1 cellular context compared by ENCODE assay signal in genomic region chr3:33219175-33219487, GRCh38.
TF ChIP-seq lines count a peak whose summit lies in the region.

No MANE protein-coding gene starts in this region.

TF ChIP-seq in IMR-90, 13 proteins besides CTCF, POLR2A, EP300 and RAD21 (continued from another document):
- no peak for TF ChIP-seq RCOR1 (IDR thresholded peaks at IDR 0.05; ENCODE audit: insufficient replicate concordance, low read length)
- no peak for TF ChIP-seq RFX5 (IDR thresholded peaks at IDR 0.05; ENCODE audit: low read depth, low read length)
- TF ChIP-seq CEBPB (IDR thresholded peaks at IDR 0.05; ENCODE audit: low read depth, low read length) = no peak
- TF ChIP-seq MXI1 (IDR thresholded peaks at IDR 0.05; ENCODE audit: borderline replicate concordance, low read depth, low read length) = no peak
- TF ChIP-seq, protein P1, sequence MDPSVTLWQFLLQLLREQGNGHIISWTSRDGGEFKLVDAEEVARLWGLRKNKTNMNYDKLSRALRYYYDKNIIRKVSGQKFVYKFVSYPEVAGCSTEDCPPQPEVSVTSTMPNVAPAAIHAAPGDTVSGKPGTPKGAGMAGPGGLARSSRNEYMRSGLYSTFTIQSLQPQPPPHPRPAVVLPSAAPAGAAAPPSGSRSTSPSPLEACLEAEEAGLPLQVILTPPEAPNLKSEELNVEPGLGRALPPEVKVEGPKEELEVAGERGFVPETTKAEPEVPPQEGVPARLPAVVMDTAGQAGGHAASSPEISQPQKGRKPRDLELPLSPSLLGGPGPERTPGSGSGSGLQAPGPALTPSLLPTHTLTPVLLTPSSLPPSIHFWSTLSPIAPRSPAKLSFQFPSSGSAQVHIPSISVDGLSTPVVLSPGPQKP (IDR thresholded peaks at IDR 0.05; ENCODE audit: borderline replicate concordance, low read depth, low read length) = no peak
- TF ChIP-seq, protein P2, sequence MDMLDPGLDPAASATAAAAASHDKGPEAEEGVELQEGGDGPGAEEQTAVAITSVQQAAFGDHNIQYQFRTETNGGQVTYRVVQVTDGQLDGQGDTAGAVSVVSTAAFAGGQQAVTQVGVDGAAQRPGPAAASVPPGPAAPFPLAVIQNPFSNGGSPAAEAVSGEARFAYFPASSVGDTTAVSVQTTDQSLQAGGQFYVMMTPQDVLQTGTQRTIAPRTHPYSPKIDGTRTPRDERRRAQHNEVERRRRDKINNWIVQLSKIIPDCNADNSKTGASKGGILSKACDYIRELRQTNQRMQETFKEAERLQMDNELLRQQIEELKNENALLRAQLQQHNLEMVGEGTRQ (IDR thresholded peaks at IDR 0.05; ENCODE audit: low read depth, low read length) = no peak
- TF ChIP-seq SMC3 (IDR thresholded peaks at IDR 0.05; ENCODE audit: low read depth, low read length) = no peak
- TF ChIP-seq FOS (IDR thresholded peaks at IDR 0.05; ENCODE audit: low read depth, low read length) = no peak
- no peak for TF ChIP-seq CHD1 (IDR thresholded peaks at IDR 0.05; ENCODE audit: low read depth, low read length)
